ENCODE assay signal across 3 cellular contexts in the genomic region with DNA sequence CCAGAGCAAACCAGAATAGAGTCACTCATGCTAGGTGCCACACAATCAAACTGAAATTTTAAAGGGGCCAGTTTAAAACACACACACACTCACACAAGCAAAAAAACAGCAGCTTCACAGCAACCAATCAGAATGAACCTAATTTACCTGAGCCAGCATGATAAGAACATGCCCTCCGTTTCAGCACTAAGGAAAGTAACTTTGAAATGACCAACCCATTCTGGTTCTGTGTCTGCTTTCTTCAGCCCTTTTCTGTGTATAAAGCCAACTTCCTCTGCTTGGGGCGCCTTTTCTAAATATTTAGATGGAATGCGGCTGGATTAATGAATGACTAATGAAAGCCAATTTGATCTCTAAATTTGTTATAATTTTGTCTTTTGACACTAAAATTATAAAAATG.
TF ChIP-seq lines count a peak whose summit lies in the region.

No MANE protein-coding gene starts in this region.

TF ChIP-seq in liver, 16 proteins besides CTCF, POLR2A, EP300 and RAD21:
- TF ChIP-seq, protein P1, sequence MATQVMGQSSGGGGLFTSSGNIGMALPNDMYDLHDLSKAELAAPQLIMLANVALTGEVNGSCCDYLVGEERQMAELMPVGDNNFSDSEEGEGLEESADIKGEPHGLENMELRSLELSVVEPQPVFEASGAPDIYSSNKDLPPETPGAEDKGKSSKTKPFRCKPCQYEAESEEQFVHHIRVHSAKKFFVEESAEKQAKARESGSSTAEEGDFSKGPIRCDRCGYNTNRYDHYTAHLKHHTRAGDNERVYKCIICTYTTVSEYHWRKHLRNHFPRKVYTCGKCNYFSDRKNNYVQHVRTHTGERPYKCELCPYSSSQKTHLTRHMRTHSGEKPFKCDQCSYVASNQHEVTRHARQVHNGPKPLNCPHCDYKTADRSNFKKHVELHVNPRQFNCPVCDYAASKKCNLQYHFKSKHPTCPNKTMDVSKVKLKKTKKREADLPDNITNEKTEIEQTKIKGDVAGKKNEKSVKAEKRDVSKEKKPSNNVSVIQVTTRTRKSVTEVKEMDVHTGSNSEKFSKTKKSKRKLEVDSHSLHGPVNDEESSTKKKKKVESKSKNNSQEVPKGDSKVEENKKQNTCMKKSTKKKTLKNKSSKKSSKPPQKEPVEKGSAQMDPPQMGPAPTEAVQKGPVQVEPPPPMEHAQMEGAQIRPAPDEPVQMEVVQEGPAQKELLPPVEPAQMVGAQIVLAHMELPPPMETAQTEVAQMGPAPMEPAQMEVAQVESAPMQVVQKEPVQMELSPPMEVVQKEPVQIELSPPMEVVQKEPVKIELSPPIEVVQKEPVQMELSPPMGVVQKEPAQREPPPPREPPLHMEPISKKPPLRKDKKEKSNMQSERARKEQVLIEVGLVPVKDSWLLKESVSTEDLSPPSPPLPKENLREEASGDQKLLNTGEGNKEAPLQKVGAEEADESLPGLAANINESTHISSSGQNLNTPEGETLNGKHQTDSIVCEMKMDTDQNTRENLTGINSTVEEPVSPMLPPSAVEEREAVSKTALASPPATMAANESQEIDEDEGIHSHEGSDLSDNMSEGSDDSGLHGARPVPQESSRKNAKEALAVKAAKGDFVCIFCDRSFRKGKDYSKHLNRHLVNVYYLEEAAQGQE (IDR thresholded peaks at IDR 0.05), result peak; percentile 37
- TF ChIP-seq, protein P2, sequence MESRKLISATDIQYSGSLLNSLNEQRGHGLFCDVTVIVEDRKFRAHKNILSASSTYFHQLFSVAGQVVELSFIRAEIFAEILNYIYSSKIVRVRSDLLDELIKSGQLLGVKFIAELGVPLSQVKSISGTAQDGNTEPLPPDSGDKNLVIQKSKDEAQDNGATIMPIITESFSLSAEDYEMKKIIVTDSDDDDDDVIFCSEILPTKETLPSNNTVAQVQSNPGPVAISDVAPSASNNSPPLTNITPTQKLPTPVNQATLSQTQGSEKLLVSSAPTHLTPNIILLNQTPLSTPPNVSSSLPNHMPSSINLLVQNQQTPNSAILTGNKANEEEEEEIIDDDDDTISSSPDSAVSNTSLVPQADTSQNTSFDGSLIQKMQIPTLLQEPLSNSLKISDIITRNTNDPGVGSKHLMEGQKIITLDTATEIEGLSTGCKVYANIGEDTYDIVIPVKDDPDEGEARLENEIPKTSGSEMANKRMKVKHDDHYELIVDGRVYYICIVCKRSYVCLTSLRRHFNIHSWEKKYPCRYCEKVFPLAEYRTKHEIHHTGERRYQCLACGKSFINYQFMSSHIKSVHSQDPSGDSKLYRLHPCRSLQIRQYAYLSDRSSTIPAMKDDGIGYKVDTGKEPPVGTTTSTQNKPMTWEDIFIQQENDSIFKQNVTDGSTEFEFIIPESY (IDR thresholded peaks at IDR 0.05), result no peak
- TF ChIP-seq EGR1 (IDR thresholded peaks at IDR 0.05; ENCODE audit: low read depth in 2 of 2), result no peak
- TF ChIP-seq GABPA (IDR thresholded peaks at IDR 0.05 in 1 of 2, conservative IDR thresholded peaks at IDR 0.05 in 1 of 2), result no peak
- TF ChIP-seq FOXA2 (IDR thresholded peaks at IDR 0.05), result no peak
- no peak for TF ChIP-seq YY1 (IDR thresholded peaks at IDR 0.05)
- TF ChIP-seq TAF1 (conservative IDR thresholded peaks at IDR 0.05), result no peak
- no peak for TF ChIP-seq HNF4A (conservative IDR thresholded peaks at IDR 0.05)
- no peak for TF ChIP-seq FOXA1 (IDR thresholded peaks at IDR 0.05)

TF ChIP-seq in HepG2, 621 proteins besides CTCF, POLR2A, EP300 and RAD21 (continues in another document):
- TF ChIP-seq, protein P1 (IDR thresholded peaks at IDR 0.05; ENCODE audit: borderline replicate concordance in 1 of 2, low read depth in 1 of 2, low read length in 2 of 2), result no peak
- TF ChIP-seq ZNF629 (CRISPR knock-in tag; conservative IDR thresholded peaks at IDR 0.05), result no peak
- no peak for TF ChIP-seq ZNF672 (CRISPR knock-in tag; IDR thresholded peaks at IDR 0.05)
- TF ChIP-seq, protein P3, sequence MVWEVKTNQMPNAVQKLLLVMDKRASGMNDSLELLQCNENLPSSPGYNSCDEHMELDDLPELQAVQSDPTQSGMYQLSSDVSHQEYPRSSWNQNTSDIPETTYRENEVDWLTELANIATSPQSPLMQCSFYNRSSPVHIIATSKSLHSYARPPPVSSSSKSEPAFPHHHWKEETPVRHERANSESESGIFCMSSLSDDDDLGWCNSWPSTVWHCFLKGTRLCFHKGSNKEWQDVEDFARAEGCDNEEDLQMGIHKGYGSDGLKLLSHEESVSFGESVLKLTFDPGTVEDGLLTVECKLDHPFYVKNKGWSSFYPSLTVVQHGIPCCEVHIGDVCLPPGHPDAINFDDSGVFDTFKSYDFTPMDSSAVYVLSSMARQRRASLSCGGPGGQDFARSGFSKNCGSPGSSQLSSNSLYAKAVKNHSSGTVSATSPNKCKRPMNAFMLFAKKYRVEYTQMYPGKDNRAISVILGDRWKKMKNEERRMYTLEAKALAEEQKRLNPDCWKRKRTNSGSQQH (CRISPR knock-in tag; IDR thresholded peaks at IDR 0.05; ENCODE audit: low read depth), result no peak
- TF ChIP-seq, protein P4, sequence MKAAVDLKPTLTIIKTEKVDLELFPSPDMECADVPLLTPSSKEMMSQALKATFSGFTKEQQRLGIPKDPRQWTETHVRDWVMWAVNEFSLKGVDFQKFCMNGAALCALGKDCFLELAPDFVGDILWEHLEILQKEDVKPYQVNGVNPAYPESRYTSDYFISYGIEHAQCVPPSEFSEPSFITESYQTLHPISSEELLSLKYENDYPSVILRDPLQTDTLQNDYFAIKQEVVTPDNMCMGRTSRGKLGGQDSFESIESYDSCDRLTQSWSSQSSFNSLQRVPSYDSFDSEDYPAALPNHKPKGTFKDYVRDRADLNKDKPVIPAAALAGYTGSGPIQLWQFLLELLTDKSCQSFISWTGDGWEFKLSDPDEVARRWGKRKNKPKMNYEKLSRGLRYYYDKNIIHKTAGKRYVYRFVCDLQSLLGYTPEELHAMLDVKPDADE (CRISPR knock-in tag; IDR thresholded peaks at IDR 0.05), result no peak
- TF ChIP-seq, protein P5, sequence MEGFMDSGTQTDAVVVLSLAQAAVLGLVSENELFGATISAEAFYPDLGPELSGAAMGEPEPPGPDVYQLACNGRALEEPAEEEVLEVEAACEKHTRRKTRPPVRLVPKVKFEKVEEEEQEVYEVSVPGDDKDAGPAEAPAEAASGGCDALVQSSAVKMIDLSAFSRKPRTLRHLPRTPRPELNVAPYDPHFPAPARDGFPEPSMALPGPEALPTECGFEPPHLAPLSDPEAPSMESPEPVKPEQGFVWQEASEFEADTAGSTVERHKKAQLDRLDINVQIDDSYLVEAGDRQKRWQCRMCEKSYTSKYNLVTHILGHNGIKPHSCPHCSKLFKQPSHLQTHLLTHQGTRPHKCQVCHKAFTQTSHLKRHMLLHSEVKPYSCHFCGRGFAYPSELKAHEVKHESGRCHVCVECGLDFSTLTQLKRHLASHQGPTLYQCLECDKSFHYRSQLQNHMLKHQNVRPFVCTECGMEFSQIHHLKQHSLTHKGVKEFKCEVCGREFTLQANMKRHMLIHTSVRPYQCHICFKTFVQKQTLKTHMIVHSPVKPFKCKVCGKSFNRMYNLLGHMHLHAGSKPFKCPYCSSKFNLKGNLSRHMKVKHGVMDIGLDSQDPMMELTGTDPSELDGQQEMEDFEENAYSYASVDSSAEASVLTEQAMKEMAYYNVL (CRISPR knock-in tag; IDR thresholded peaks at IDR 0.05; ENCODE audit: borderline replicate concordance), result no peak

TF ChIP-seq in H1, 55 proteins besides CTCF, POLR2A, EP300 and RAD21:
- TF ChIP-seq SP1 (IDR thresholded peaks at IDR 0.05; ENCODE audit: low read depth, low read length) (no peak), SIN3A (conservative IDR thresholded peaks at IDR 0.05 in 1 of 2, IDR thresholded peaks at IDR 0.05 in 1 of 2; ENCODE audit: low read depth in 1 of 2, low read length in 2 of 2) (0 out of 4 replicates have a peak, but pooled peaks of 1 of the 2 experiments have one; percentile 32), TAF1 (IDR thresholded peaks at IDR 0.05; ENCODE audit: low read depth, low read length) (no peak)
TF ChIP-seq in H1: peak in this region for 1.
